Comparison of ENCODE assay signal across 12 cellular contexts in genomic region chr13:110964229-110965037, GRCh38. TPM values are rescaled to one million over a fixed set of nuclear protein-coding genes. Genes with fewer than 3 reads are reported as not detected.
DNase-seq lines count a peak whose midpoint lies in the region; ATAC-seq lines count a peak whose summit lies in the region.
"Had no signal": no experiment of that assay in that cellular context is flagged by ENCODE, and none has a peak within 500 bp of the region (broad histone marks: within the 10 kb centered on the region; RNA-seq: fewer than 3 reads in every experiment).

No MANE protein-coding gene starts in this region.

- DNase-seq in activated CD4-positive, alpha-beta T cell treated with anti-CD3 and anti-CD28 coated beads, Interleukin-2, amount 10 ng/mL, durations not matched to agents 7 days and 5 days: no peak
- DNase-seq in activated CD4-positive, alpha-beta T cell treated with anti-CD3 and anti-CD28 coated beads for 4 hours: no peak
- DNase-seq in left colon: no peak
- DNase-seq in posterior cingulate gyrus: no peak
- DNase-seq in H4 (ENCODE audit: low spot score): no peak
- DNase-seq: GF-D8; Peyer's patch; stimulated activated CD4-positive, alpha-beta T cell treated with anti-CD3 and anti-CD28 coated beads, Interleukin-12 subunit alpha, Interleukin-12 subunit beta, amount 100 ng/mL, for 4 hours had no signal

- no peaks in the 10 kb centered on the region for H3K27me3 Mint-ChIP-seq in activated CD4-positive, alpha-beta T cell treated with anti-CD3 and anti-CD28 coated beads, Interleukin-2, amount 10 ng/mL, durations not matched to agents 7 days and 5 days
- no peaks in the 10 kb centered on the region for H3K27me3 Mint-ChIP-seq in activated T-helper 17 cell treated with anti-CD3 and anti-CD28 coated beads, Interleukin-2, amount 50 U/mL, for 72 hours

- POLR2A ChIA-PET in activated CD4-positive, alpha-beta T cell treated with anti-CD3 and anti-CD28 coated beads, Interleukin-2, amount 10 ng/mL, durations not matched to agents 7 days and 5 days (lab: Charles Lee): no interaction called here

- CTCF ChIA-PET in activated CD4-positive, alpha-beta T cell treated with anti-CD3 and anti-CD28 coated beads, Interleukin-2, amount 10 ng/mL, durations not matched to agents 7 days and 5 days (lab: Charles Lee): no interaction called here

- H3K4me3 Mint-ChIP-seq in activated CD4-positive, alpha-beta T cell treated with anti-CD3 and anti-CD28 coated beads, Interleukin-2, amount 10 ng/mL, durations not matched to agents 7 days and 5 days: no peak overlapping the region
- H3K4me3 Mint-ChIP-seq in activated T-helper 17 cell treated with anti-CD3 and anti-CD28 coated beads, Interleukin-2, amount 50 U/mL, for 72 hours: peak overlapping the region; percentile 54

- ATAC-seq in HG02798 (IDR thresholded peaks at IDR 0.05; ENCODE audit: poor library complexity, unreplicated experiment) (peak; percentile 7), left colon (peak; percentile 18), GM21423 (IDR thresholded peaks at IDR 0.05; ENCODE audit: unreplicated experiment) (no peak)
- no peak for ATAC-seq in activated T-helper 17 cell treated with anti-CD3 and anti-CD28 coated beads, Interleukin-2, amount 50 U/mL, for 72 hours (replicated peaks)
- ATAC-seq: left lobe of liver had no signal

- intact Hi-C loops in left colon (cut with DNase I, micrococcal nuclease) (no loop called here), posterior cingulate gyrus (cut with DNase I) (no loop called here)

- peaks cover 17% of the 10 kb centered on the region for H3K4me1 Mint-ChIP-seq in activated CD4-positive, alpha-beta T cell treated with anti-CD3 and anti-CD28 coated beads, Interleukin-2, amount 10 ng/mL, durations not matched to agents 7 days and 5 days
- peaks cover 13% of the 10 kb centered on the region for H3K4me1 Mint-ChIP-seq in activated T-helper 17 cell treated with anti-CD3 and anti-CD28 coated beads, Interleukin-2, amount 50 U/mL, for 72 hours

- H3K27ac Mint-ChIP-seq in activated CD4-positive, alpha-beta T cell treated with anti-CD3 and anti-CD28 coated beads, Interleukin-2, amount 10 ng/mL, durations not matched to agents 7 days and 5 days: peak overlapping the region; percentile 42
- peak overlapping the region; percentile 85 for H3K27ac Mint-ChIP-seq in activated T-helper 17 cell treated with anti-CD3 and anti-CD28 coated beads, Interleukin-2, amount 50 U/mL, for 72 hours

- peaks cover 26% of the 10 kb centered on the region for H3K36me3 Mint-ChIP-seq in activated CD4-positive, alpha-beta T cell treated with anti-CD3 and anti-CD28 coated beads, Interleukin-2, amount 10 ng/mL, durations not matched to agents 7 days and 5 days (ENCODE audit: low read depth)
- H3K36me3 Mint-ChIP-seq in activated T-helper 17 cell treated with anti-CD3 and anti-CD28 coated beads, Interleukin-2, amount 50 U/mL, for 72 hours (ENCODE audit: low read depth): peaks cover 7% of the 10 kb centered on the region

- H3K9me3 Mint-ChIP-seq in activated CD4-positive, alpha-beta T cell treated with anti-CD3 and anti-CD28 coated beads, Interleukin-2, amount 10 ng/mL, durations not matched to agents 7 days and 5 days: peaks cover 59% of the 10 kb centered on the region
- peaks cover 3% of the 10 kb centered on the region for H3K9me3 Mint-ChIP-seq in activated T-helper 17 cell treated with anti-CD3 and anti-CD28 coated beads, Interleukin-2, amount 50 U/mL, for 72 hours

RNA-seq across cellular contexts. Expression of gene ANKRD10, which starts 49.6 kb away (rescaled TPM):
- 100 to 1,000 TPM; 101 to 111 TPM for total RNA-seq in activated CD4-positive, alpha-beta T cell treated with anti-CD3 and anti-CD28 coated beads, Interleukin-2, amount 10 ng/mL, durations not matched to agents 7 days and 5 days
- total RNA-seq in activated T-helper 17 cell treated with anti-CD3 and anti-CD28 coated beads, Interleukin-2, amount 50 U/mL, for 72 hours: 100 to 1,000 TPM; 180 to 207 TPM
- 100 to 1,000 TPM; 116 to 121 TPM for total RNA-seq in left colon
- total RNA-seq in H4 (2014; rRNA removed; shearing (Covaris generic)): 40.9 and 45.6 TPM in 2 replicates

Comparison
In these comparisons a context has a peak if more than half of its experiments do, and no peak if none do; other contexts are left out.
1. ATAC-seq: peak in HG02798 (single experiment) and left colon (single experiment); none in activated T-helper 17 cell treated with anti-CD3 and anti-CD28 coated beads, Interleukin-2, amount 50 U/mL, for 72 hours (single experiment) and GM21423 (single experiment).